In genomic region chr16:88655053-88655732, GRCh38 we compare ENCODE assay signal across 1 cellular context.
TF ChIP-seq lines count a peak whose summit lies in the region.

No MANE protein-coding gene starts in this region.

TF ChIP-seq in K562, 482 proteins besides CTCF, POLR2A, EP300 and RAD21:
- TF ChIP-seq ETV6 (IDR thresholded peaks at IDR 0.05; ENCODE audit: borderline replicate concordance in 1 of 2, low read depth in 2 of 2, low read length in 1 of 2) (no peak), ETV6 (CRISPR knock-in tag; IDR thresholded peaks at IDR 0.05; ENCODE audit: borderline replicate concordance) (no peak), ZBTB33 (CRISPR knock-in tag; IDR thresholded peaks at IDR 0.05) (peak; percentile 33; the same call in 1 of the 2 replicates)
